Comparison of ENCODE assay signal across 28 cellular contexts in genomic region chr11:9581556-9582161, GRCh38.
"Had no signal": no experiment of that assay in that cellular context is flagged by ENCODE, and none has a peak within 500 bp of the region (broad histone marks: within the 10 kb centered on the region; RNA-seq: fewer than 3 reads in every experiment).

No MANE protein-coding gene starts in this region.

- ATAC-seq: activated CD4-positive, CD25-positive, alpha-beta regulatory T cell treated with anti-CD3 and anti-CD28 coated beads, Interleukin-2, amount 50 U/mL, for 24 hours; activated T-helper 17 cell treated with anti-CD3 and anti-CD28 coated beads, Interleukin-2, amount 50 U/mL, for 72 hours; heart right ventricle; left colon; natural killer cell treated with Interleukin-12 subunit alpha and Interleukin-12 subunit beta and Interleukin-15 and Interleukin-18, amount 100 ng/mL, for 72 hours; pancreas; right cardiac atrium; stimulated activated naive CD8-positive, alpha-beta T cell treated with anti-CD3 and anti-CD28 coated beads, Interleukin-15, Interleukin-2, amounts not matched to agents 100 U/mL and 50 U/mL, for 24 hours; upper lobe of right lung had no signal

- H3K9me3 Mint-ChIP-seq: activated naive CD8-positive, alpha-beta T cell treated with anti-CD3 and anti-CD28 coated beads, Interleukin-2, amount 10 ng/mL, durations not matched to agents 7 days and 5 days; activated T-cell treated with anti-CD3 and anti-CD28 coated beads, Interleukin-2, amount 50 U/mL, for 24 hours; activated T-helper 17 cell treated with anti-CD3 and anti-CD28 coated beads, Interleukin-2, amount 50 U/mL, for 72 hours; memory B cell; natural killer cell treated with Interleukin-12 subunit alpha and Interleukin-12 subunit beta and Interleukin-15 and Interleukin-18, amount 100 ng/mL, for 72 hours had no signal

- H3K4me1 ChIP-seq: pancreas, upper lobe of right lung had no signal

- H3K9me3 ChIP-seq: heart right ventricle, neutrophil, pancreas, thyroid gland, upper lobe of right lung had no signal

- H3K27ac ChIP-seq: heart right ventricle, neutrophil, pancreas, thyroid gland, upper lobe of right lung, VCaP had no signal

- DNase-seq: activated CD4-positive, alpha-beta T cell treated with anti-CD3 and anti-CD28 coated beads, Interleukin-2, amount 50 U/mL, for 4 hours; activated CD8-positive, alpha-beta memory T cell treated with anti-CD3 and anti-CD28 coated beads for 24 hours; activated CD8-positive, alpha-beta memory T cell treated with anti-CD3 and anti-CD28 coated beads, Interleukin-2, amount 50 U/mL, for 4 hours; activated naive CD4-positive, alpha-beta T cell; activated naive CD8-positive, alpha-beta T cell treated with anti-CD3 and anti-CD28 coated beads, Interleukin-2, amount 10 ng/mL, durations not matched to agents 7 days and 5 days; activated T-cell treated with anti-CD3 and anti-CD28 coated beads, Interleukin-2, amount 50 U/mL, for 24 hours; amygdala; cerebellar nuclear complex; cortex of kidney; heart right ventricle; islet precursor cell; left colon; pancreas; right cardiac atrium; stimulated activated CD4-positive, alpha-beta T cell treated with anti-CD3 and anti-CD28 coated beads, Interleukin-12 subunit alpha, Interleukin-12 subunit beta, amount 100 ng/mL, for 4 hours; stimulated activated CD4-positive, alpha-beta T cell treated with anti-CD3 and anti-CD28 coated beads, Interleukin-4, amount 100 ng/mL, for 4 hours; stimulated activated naive CD8-positive, alpha-beta T cell treated with anti-CD3 and anti-CD28 coated beads, Interleukin-15, Interleukin-2, amounts not matched to agents 100 U/mL and 50 U/mL, for 24 hours; T-helper 2 cell; thyroid gland; upper lobe of right lung had no signal

- H3K27ac Mint-ChIP-seq: activated naive CD8-positive, alpha-beta T cell treated with anti-CD3 and anti-CD28 coated beads, Interleukin-2, amount 10 ng/mL, durations not matched to agents 7 days and 5 days; activated T-cell treated with anti-CD3 and anti-CD28 coated beads, Interleukin-2, amount 50 U/mL, for 24 hours; activated T-helper 17 cell treated with anti-CD3 and anti-CD28 coated beads, Interleukin-2, amount 50 U/mL, for 72 hours; memory B cell; natural killer cell treated with Interleukin-12 subunit alpha and Interleukin-12 subunit beta and Interleukin-15 and Interleukin-18, amount 100 ng/mL, for 72 hours had no signal

- H3K4me3 ChIP-seq: heart right ventricle, pancreas, thyroid gland, upper lobe of right lung had no signal

- H3K27me3 ChIP-seq: heart right ventricle, neutrophil, pancreas, thyroid gland, upper lobe of right lung had no signal

- H3K27me3 Mint-ChIP-seq: activated naive CD8-positive, alpha-beta T cell treated with anti-CD3 and anti-CD28 coated beads, Interleukin-2, amount 10 ng/mL, durations not matched to agents 7 days and 5 days; activated T-cell treated with anti-CD3 and anti-CD28 coated beads, Interleukin-2, amount 50 U/mL, for 24 hours; activated T-helper 17 cell treated with anti-CD3 and anti-CD28 coated beads, Interleukin-2, amount 50 U/mL, for 72 hours; memory B cell; natural killer cell treated with Interleukin-12 subunit alpha and Interleukin-12 subunit beta and Interleukin-15 and Interleukin-18, amount 100 ng/mL, for 72 hours had no signal

- H3K4me3 Mint-ChIP-seq: activated naive CD8-positive, alpha-beta T cell treated with anti-CD3 and anti-CD28 coated beads, Interleukin-2, amount 10 ng/mL, durations not matched to agents 7 days and 5 days; activated T-cell treated with anti-CD3 and anti-CD28 coated beads, Interleukin-2, amount 50 U/mL, for 24 hours; activated T-helper 17 cell treated with anti-CD3 and anti-CD28 coated beads, Interleukin-2, amount 50 U/mL, for 72 hours; memory B cell; natural killer cell treated with Interleukin-12 subunit alpha and Interleukin-12 subunit beta and Interleukin-15 and Interleukin-18, amount 100 ng/mL, for 72 hours had no signal

- FAIRE-seq: bronchial epithelial cell, endometrium, pancreas had no signal
